15 cellular contexts compared by ENCODE assay signal in genomic region chr2:102106133-102106556, GRCh38. TPM values are rescaled to one million over a fixed set of nuclear protein-coding genes. Genes with fewer than 3 reads are reported as not detected.
DNase-seq lines count a peak whose midpoint lies in the region; ATAC-seq and TF ChIP-seq lines count a peak whose summit lies in the region.
"Had no signal": no experiment of that assay in that cellular context is flagged by ENCODE, and none has a peak within 500 bp of the region (broad histone marks: within the 10 kb centered on the region; RNA-seq: fewer than 3 reads in every experiment).

No MANE protein-coding gene starts in this region.

- TF ChIP-seq CTCF in VCaP (conservative IDR thresholded peaks at IDR 0.05), result no peak
- TF ChIP-seq CTCF in foreskin fibroblast (IDR thresholded peaks at IDR 0.05; ENCODE audit: low read depth, low read length), result no peak

- no peak for ATAC-seq in GM21515 (IDR thresholded peaks at IDR 0.05; ENCODE audit: unreplicated experiment)

- peak overlapping the region; percentile 53 to 61 for H3K4me3 ChIP-seq in foreskin fibroblast (ENCODE audit: low read depth in 1 of 2, low read length in 2 of 2)

- DNase-seq in Daoy (ENCODE audit: low read depth) (peak; percentile 34), foreskin fibroblast (peak; percentile 75), renal cortical epithelial cell (ENCODE audit: low read depth) (peak; percentile 94), iPS-NIHi11 (ENCODE audit: low spot score) (no peak), NCI-H2107 (lab: John Stamatoyannopoulos, UW) (no peak), SKM-1 (lab: John Stamatoyannopoulos, UW; ENCODE audit: unreplicated experiment) (no peak)
- DNase-seq: activated CD4-positive, CD25-positive, alpha-beta regulatory T cell treated with anti-CD3 and anti-CD28 coated beads, Interleukin-2, amount 50 U/mL, for 72 hours; activated naive CD8-positive, alpha-beta T cell treated with anti-CD3 and anti-CD28 coated beads for 36 hours; effector memory CD4-positive, alpha-beta T cell; KBM-7; NCI-H2171; posterior cingulate gyrus; RPMI8226 had no signal

- peak overlapping the region; percentile 90 for H3K27ac ChIP-seq in VCaP

RNA-seq across cellular contexts. Expression of gene IL1R1, which starts 36.4 kb away (rescaled TPM):
- 1.1 and 3.2 TPM in 2 replicates for total RNA-seq in Daoy (2014; rRNA removed; shearing (Covaris generic))
- total RNA-seq in renal cortical epithelial cell, result 21.5 and 62.7 TPM in 2 replicates

Comparison
In these comparisons a context has a peak if more than half of its experiments do, and no peak if none do; other contexts are left out.
1. DNase-seq: peak in Daoy (single experiment), foreskin fibroblast (2 of 2) and renal cortical epithelial cell (single experiment); none in iPS-NIHi11 (single experiment), NCI-H2107 (single experiment) and SKM-1 (single experiment).